Comparison of ENCODE assay signal across 15 cellular contexts in the genomic region with DNA sequence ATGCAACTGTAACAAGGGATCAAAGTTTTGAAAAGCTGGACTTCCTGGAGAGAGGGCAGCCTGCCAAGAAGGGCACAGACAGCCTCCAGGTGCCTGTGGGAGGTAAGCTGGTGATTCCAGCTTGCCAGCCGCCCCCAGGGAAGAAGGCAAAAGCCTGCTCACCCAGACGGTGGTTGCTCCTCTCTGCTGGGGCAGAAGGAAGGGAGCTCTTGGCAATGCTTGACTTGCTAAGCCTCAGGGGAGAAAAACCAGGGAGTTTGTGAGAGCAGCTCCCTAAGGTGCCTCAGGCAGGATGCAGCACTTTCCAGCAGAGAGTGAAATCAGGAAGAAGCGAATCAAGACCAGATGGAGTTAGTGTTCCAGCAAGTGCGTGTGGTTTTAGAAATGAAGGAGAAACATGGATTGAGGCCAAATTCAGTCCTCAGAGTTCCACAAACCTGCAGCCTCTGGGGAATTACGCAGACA.
A peak's percentile ranks its signal among the peaks of the same experiment; 100 is the strongest.
DNase-seq lines count a peak whose midpoint lies in the region; ATAC-seq and TF ChIP-seq lines count a peak whose summit lies in the region.
"Had no signal": no experiment of that assay in that cellular context is flagged by ENCODE, and none has a peak within 500 bp of the region (broad histone marks: within the 10 kb centered on the region; RNA-seq: fewer than 3 reads in every experiment).

No MANE protein-coding gene starts in this region.

- H3K27ac ChIP-seq in angular gyrus (ENCODE audit: low read depth, low read length) (peak overlapping the region; percentile 37), GM23338 (ENCODE audit: low read depth) (no peak overlapping the region), smooth muscle cell (ENCODE audit: low read depth) (no peak overlapping the region)
- no peak overlapping the region for H3K27ac ChIP-seq in effector memory CD4-positive, alpha-beta T cell (ENCODE audit: insufficient read depth, low read length, poor library complexity, severe bottlenecking)
- H3K27ac ChIP-seq: brain microvascular endothelial cell, lower lobe of right lung had no signal

- no peak overlapping the region for H3K9ac ChIP-seq in smooth muscle cell (ENCODE audit: low read depth)

- H3K4me1 Mint-ChIP-seq in GM23338: peaks cover 8% of the 10 kb centered on the region
- H3K4me1 Mint-ChIP-seq: CD4-positive, alpha-beta memory T cell had no signal

- H3K27me3 Mint-ChIP-seq in GM23338 (ENCODE audit: insufficient read depth, low read depth, poor library complexity): peaks cover 9% of the 10 kb centered on the region

- no peaks in the 10 kb centered on the region for H3K36me3 ChIP-seq in GM23338 (ENCODE audit: insufficient read depth)
- no peaks in the 10 kb centered on the region for H3K36me3 ChIP-seq in smooth muscle cell (ENCODE audit: low read depth)
- H3K36me3 ChIP-seq in effector memory CD4-positive, alpha-beta T cell (ENCODE audit: control insufficient read depth, insufficient read depth, low read length): no peaks in the 10 kb centered on the region
- H3K36me3 ChIP-seq: brain microvascular endothelial cell, lower lobe of right lung had no signal

- H3K4me2 ChIP-seq in GM23338: no peak overlapping the region
- no peak overlapping the region for H3K4me2 ChIP-seq in smooth muscle cell

- WGBS in smooth muscle cell (ENCODE audit: low lambda C conversion rate): 77% methylated on average over 5 of the region's 5 CpGs

- H3K4me3 ChIP-seq in GM23338 (no peak overlapping the region), smooth muscle cell (no peak overlapping the region)
- no peak overlapping the region for H3K4me3 ChIP-seq in effector memory CD4-positive, alpha-beta T cell (ENCODE audit: insufficient read depth, low read depth, low read length, poor library complexity, severe bottlenecking)
- H3K4me3 ChIP-seq: lower lobe of right lung had no signal

- peak; percentile 22 to 59 (median 57) for DNase-seq in NCI-H1417 (lab: John Stamatoyannopoulos, UW)
- no peak for DNase-seq in NCI-H1417 treated with DMSO at 0.1 percent for 48 hours (lab: John Stamatoyannopoulos, UW)
- DNase-seq in NCI-H2081 treated with DMSO at 0.1 percent for 48 hours (lab: John Stamatoyannopoulos, UW): peak; percentile 26
- peak; percentile 22 for DNase-seq in occipital lobe (lab: John Stamatoyannopoulos, UW)
- DNase-seq in GM23338 (ENCODE audit: low spot score): no peak
- DNase-seq in smooth muscle cell (lab: John Stamatoyannopoulos, UW; ENCODE audit: unreplicated experiment): no peak
- no peak for DNase-seq in effector memory CD4-positive, alpha-beta T cell
- DNase-seq: activated naive CD4-positive, alpha-beta T cell treated with Interleukin-2 at 50 U/mL for 16 hours; brain microvascular endothelial cell; CD4-positive, alpha-beta memory T cell; lower lobe of right lung; NCI-H524 treated with DMSO at 0.1 percent for 48 hours had no signal

- H3K9me3 Mint-ChIP-seq in GM23338: peaks cover 11% of the 10 kb centered on the region
- H3K9me3 Mint-ChIP-seq: CD4-positive, alpha-beta memory T cell; natural killer cell treated with Interleukin-12 subunit alpha and Interleukin-12 subunit beta and Interleukin-15 and Interleukin-18, amount 100 ng/mL, for 72 hours had no signal

- H2AFZ ChIP-seq in GM23338 (no peak overlapping the region), smooth muscle cell (ENCODE audit: low read depth) (no peak overlapping the region)

- peaks cover 8% of the 10 kb centered on the region for H3K36me3 Mint-ChIP-seq in GM23338 (ENCODE audit: low read depth)
- H3K36me3 Mint-ChIP-seq: CD4-positive, alpha-beta memory T cell; natural killer cell treated with Interleukin-12 subunit alpha and Interleukin-12 subunit beta and Interleukin-15 and Interleukin-18, amount 100 ng/mL, for 72 hours had no signal

- H3K4me3 Mint-ChIP-seq in GM23338: no peak overlapping the region
- H3K4me3 Mint-ChIP-seq: CD4-positive, alpha-beta memory T cell; natural killer cell treated with Interleukin-12 subunit alpha and Interleukin-12 subunit beta and Interleukin-15 and Interleukin-18, amount 100 ng/mL, for 72 hours; WTC11 had no signal

- no peak for ATAC-seq in GM23338
- ATAC-seq: lower lobe of right lung; natural killer cell treated with Interleukin-12 subunit alpha and Interleukin-12 subunit beta and Interleukin-15 and Interleukin-18, amount 100 ng/mL, for 72 hours; WTC11 had no signal

- no peak overlapping the region for H3K27ac Mint-ChIP-seq in GM23338
- H3K27ac Mint-ChIP-seq: CD4-positive, alpha-beta memory T cell; natural killer cell treated with Interleukin-12 subunit alpha and Interleukin-12 subunit beta and Interleukin-15 and Interleukin-18, amount 100 ng/mL, for 72 hours; WTC11 had no signal

- H4K20me1 ChIP-seq in GM23338 (replicated peaks; ENCODE audit: insufficient read depth) (no peaks in the 10 kb centered on the region; the same call in 1 of the 2 replicates), smooth muscle cell (ENCODE audit: low read depth) (no peaks in the 10 kb centered on the region)

- no peaks in the 10 kb centered on the region for H3K9me3 ChIP-seq in smooth muscle cell (replicated peaks; ENCODE audit: low read depth)
- no peaks in the 10 kb centered on the region for H3K9me3 ChIP-seq in effector memory CD4-positive, alpha-beta T cell (ENCODE audit: control insufficient read depth, low read length)
- H3K9me3 ChIP-seq: lower lobe of right lung had no signal

- H3K27me3 ChIP-seq in GM23338 (ENCODE audit: insufficient read depth) (no peaks in the 10 kb centered on the region), smooth muscle cell (ENCODE audit: low read depth) (peaks cover 7% of the 10 kb centered on the region)
- no peaks in the 10 kb centered on the region for H3K27me3 ChIP-seq in effector memory CD4-positive, alpha-beta T cell (replicated peaks; ENCODE audit: control insufficient read depth, insufficient read depth, low read length, poor library complexity, severe bottlenecking)
- H3K27me3 ChIP-seq: brain microvascular endothelial cell had no signal

- TF ChIP-seq CTCF in GM23338 (conservative IDR thresholded peaks at IDR 0.05; ENCODE audit: low read depth in 2 of 2) (no peak), smooth muscle cell (IDR thresholded peaks at IDR 0.05; ENCODE audit: borderline replicate concordance, insufficient read depth, poor library complexity, severe bottlenecking) (no peak)

- H3K79me2 ChIP-seq in GM23338 (replicated peaks; ENCODE audit: insufficient read depth) (no peaks in the 10 kb centered on the region), smooth muscle cell (ENCODE audit: low read depth) (no peaks in the 10 kb centered on the region)

- H3K9me2 ChIP-seq in GM23338 (ENCODE audit: insufficient read depth): no peaks in the 10 kb centered on the region

- no peaks in the 10 kb centered on the region for H3F3A ChIP-seq in GM23338 (replicated peaks; ENCODE audit: low read depth)
- H3F3A ChIP-seq in smooth muscle cell (ENCODE audit: low read depth): no peaks in the 10 kb centered on the region

- H3K4me1 ChIP-seq in GM23338 (ENCODE audit: insufficient read depth) (no peaks in the 10 kb centered on the region; the same call in 1 of the 2 replicates), smooth muscle cell (ENCODE audit: low read depth) (no peaks in the 10 kb centered on the region)
- no peaks in the 10 kb centered on the region for H3K4me1 ChIP-seq in effector memory CD4-positive, alpha-beta T cell (ENCODE audit: control insufficient read depth, insufficient read depth, low read length, poor library complexity, severe bottlenecking)

TF ChIP-seq in GM23338, 12 proteins besides CTCF, POLR2A, EP300 and RAD21 (continues in another document):
- no peak for TF ChIP-seq JUNB (IDR thresholded peaks at IDR 0.05; ENCODE audit: unreplicated experiment)
- TF ChIP-seq ETS1 (IDR thresholded peaks at IDR 0.05): no peak
- no peak for TF ChIP-seq ZNF331 (CRISPR knock-in tag; IDR thresholded peaks at IDR 0.05; ENCODE audit: low read depth)
- no peak for TF ChIP-seq STAT1 (IDR thresholded peaks at IDR 0.05; ENCODE audit: unreplicated experiment)
- no peak for TF ChIP-seq EZH2phosphoT487 (IDR thresholded peaks at IDR 0.05; ENCODE audit: unreplicated experiment)
- no peak for TF ChIP-seq REST (IDR thresholded peaks at IDR 0.05; ENCODE audit: unreplicated experiment)

Comparison
In these comparisons a context has a peak if more than half of its experiments do, and no peak if none do; other contexts are left out.
1. DNase-seq: peak in NCI-H1417 (3 of 3), NCI-H2081 treated with DMSO at 0.1 percent for 48 hours (single experiment) and occipital lobe (single experiment); none in NCI-H1417 treated with DMSO at 0.1 percent for 48 hours (single experiment), GM23338 (single experiment), smooth muscle cell (single experiment) and effector memory CD4-positive, alpha-beta T cell (0 of 3).